15 cellular contexts compared by ENCODE assay signal in the genomic region with DNA sequence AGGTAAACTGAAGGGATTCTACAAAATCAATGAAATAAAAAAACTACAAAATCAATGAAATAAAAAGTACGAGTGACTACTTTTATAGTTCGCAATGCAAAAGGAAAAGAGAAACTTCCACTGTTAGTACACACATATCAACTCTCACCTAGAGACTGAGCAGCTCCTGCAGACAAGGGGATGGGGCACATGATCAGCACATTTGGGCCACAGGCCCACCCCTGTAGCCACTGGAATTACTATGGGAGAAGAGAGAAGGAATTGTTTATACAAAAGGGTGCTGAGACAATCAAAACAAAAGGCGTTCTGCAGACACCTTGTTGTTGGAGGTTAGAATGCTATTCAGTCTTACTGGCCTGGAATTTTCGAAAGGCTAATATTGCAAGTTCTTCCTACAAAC. TPM values are rescaled to one million over a fixed set of nuclear protein-coding genes. Genes with fewer than 3 reads are reported as not detected.
"Had no signal": no experiment of that assay in that cellular context is flagged by ENCODE, and none has a peak within 500 bp of the region (broad histone marks: within the 10 kb centered on the region; RNA-seq: fewer than 3 reads in every experiment).

No MANE protein-coding gene starts in this region.

- H3K4me3 ChIP-seq: adrenal gland, colonic mucosa, left ventricle myocardium inferior, pancreas, vagina had no signal

- H3K9me3 ChIP-seq: colonic mucosa, pancreas, vagina had no signal

- FAIRE-seq: endothelial cell of umbilical vein, keratinocyte, pancreas had no signal

- H3K4me1 ChIP-seq: colonic mucosa, pancreas, vagina had no signal

- ATAC-seq: pancreas had no signal

- H3K4me3 Mint-ChIP-seq: activated T-cell treated with anti-CD3 and anti-CD28 coated beads, Interleukin-2, amount 50 U/mL, for 4 hours had no signal

- H3K27me3 ChIP-seq: adrenal gland, colonic mucosa, pancreas, vagina had no signal

- H3K27ac ChIP-seq: adrenal gland, colonic mucosa, left ventricle myocardium inferior, pancreas, vagina had no signal

- DNase-seq: activated CD8-positive, alpha-beta memory T cell treated with anti-CD3 and anti-CD28 coated beads for 24 hours; activated naive CD4-positive, alpha-beta T cell; activated T-cell treated with anti-CD3 and anti-CD28 coated beads, Interleukin-2, amount 50 U/mL, for 4 hours; adrenal gland; colonic mucosa; foreskin melanocyte; head of caudate nucleus; left ventricle myocardium inferior; mesenchymal stem cell; pancreas; stimulated activated CD4-positive, alpha-beta T cell treated with anti-CD3 and anti-CD28 coated beads, Interleukin-4, amount 100 ng/mL, for 1 hour; T-helper 9 cell had no signal

- H3K36me3 ChIP-seq: adrenal gland, colonic mucosa, pancreas, vagina had no signal

RNA-seq across cellular contexts. Expression of gene CD226, which starts 34.7 kb away (rescaled TPM):
- polyA plus RNA-seq: endothelial cell of umbilical vein had no signal
